ENCODE assay signal across 6 cellular contexts in the genomic region with DNA sequence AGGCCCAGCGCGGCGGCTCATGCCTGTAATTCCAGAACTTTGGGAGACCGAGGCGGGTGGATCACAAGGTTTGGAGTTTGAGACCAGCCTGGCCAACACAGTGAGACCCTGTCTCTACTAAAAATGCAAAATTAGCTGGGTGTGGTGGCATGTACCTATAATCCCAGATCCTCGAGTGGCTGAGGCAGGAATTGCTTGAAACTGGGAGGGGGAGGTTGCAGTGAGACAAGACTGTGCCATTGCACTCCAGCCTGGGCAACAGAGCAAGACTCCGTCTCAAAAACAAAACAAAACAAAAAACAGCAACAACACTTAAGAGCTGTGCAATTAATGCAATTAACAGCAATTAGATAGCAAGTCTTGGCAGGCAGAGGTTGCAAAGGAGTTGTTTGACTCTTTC. TPM values are rescaled to one million over a fixed set of nuclear protein-coding genes. Genes with fewer than 3 reads are reported as not detected.
DNase-seq lines count a peak whose midpoint lies in the region; ATAC-seq, FAIRE-seq and TF ChIP-seq lines count a peak whose summit lies in the region.
"Not testable (repeated sequence)": the region's sequence is repeated elsewhere in the genome, so short reads cannot be mapped to it uniquely, and the experiment has no call there.

No MANE protein-coding gene starts in this region.

- not testable (repeated sequence) for H3K9ac ChIP-seq in Loucy (ENCODE audit: low read depth, low read length, poor library complexity, severe bottlenecking); astrocyte (ENCODE audit: low read length); neural progenitor cell

- not testable (repeated sequence) for H2AFZ ChIP-seq in Loucy (ENCODE audit: low read length); astrocyte (ENCODE audit: low read depth, low read length); neural progenitor cell (replicated peaks)

- intact Hi-C loops in Calu3 (cut with micrococcal nuclease; ENCODE audit: unreplicated experiment); left ventricle myocardium inferior (cut with micrococcal nuclease): not testable (repeated sequence)

- H3K9me3 Mint-ChIP-seq in Calu3 (ENCODE audit: low read depth, unreplicated experiment); WTC11; neural progenitor cell: not testable (repeated sequence)
- peaks cover 10% of the 10 kb centered on the region for H3K9me3 Mint-ChIP-seq in astrocyte (ENCODE audit: unreplicated experiment)

- FAIRE-seq in astrocyte (lab: Jason Lieb, UNC) = not testable (repeated sequence)

- POLR2A ChIA-PET in WTC11 (lab: Charles Lee) = interaction anchor here (0.6 kb wide), 1 partner anchor 12 kb away, joined by 3 read pairs; no protein-coding TSS in a partner anchor

- TF ChIP-seq CTCF in Calu3 (IDR thresholded peaks at IDR 0.05; ENCODE audit: unreplicated experiment); Loucy (conservative IDR thresholded peaks at IDR 0.05; ENCODE audit: low read length); WTC11 (IDR thresholded peaks at IDR 0.05); astrocyte (IDR thresholded peaks at IDR 0.05; ENCODE audit: insufficient read depth, low read depth, low read length); left ventricle myocardium inferior (IDR thresholded peaks at IDR 0.05; ENCODE audit: borderline replicate concordance); neural progenitor cell (IDR thresholded peaks at IDR 0.05): not testable (repeated sequence)

- peak overlapping the region; percentile 51 for H3K4me2 ChIP-seq in Loucy (ENCODE audit: low read depth, low read length, poor library complexity, severe bottlenecking)
- H3K4me2 ChIP-seq in astrocyte (ENCODE audit: low read length); neural progenitor cell: not testable (repeated sequence)

- not testable (repeated sequence) for H3K4me3 Mint-ChIP-seq in Calu3 (ENCODE audit: low read depth, unreplicated experiment); WTC11
- peak overlapping the region; percentile 89 for H3K4me3 Mint-ChIP-seq in astrocyte (ENCODE audit: unreplicated experiment)
- H3K4me3 Mint-ChIP-seq in neural progenitor cell = peak overlapping the region; percentile 42

- H3K4me3 ChIP-seq in Loucy (ENCODE audit: low read length, poor library complexity, severe bottlenecking); astrocyte (ENCODE audit: insufficient read depth, low read depth, low read length); left ventricle myocardium inferior; neural progenitor cell: not testable (repeated sequence)

- TSS peak; percentile 14 for BruUV-seq in Calu3 (replicated peaks; lab: Mats Ljungman, UMichigan)

- H3K27ac Mint-ChIP-seq in Calu3 (ENCODE audit: unreplicated experiment); astrocyte (ENCODE audit: unreplicated experiment); neural progenitor cell: not testable (repeated sequence)
- H3K27ac Mint-ChIP-seq in WTC11 = peak overlapping the region; percentile 61; the same call in 1 of the 2 replicates

- CTCF ChIA-PET in Calu3 (lab: Charles Lee) = interaction anchor here (0.6 kb wide), 1 partner anchor 63 kb away, joined by 9 read pairs; no protein-coding TSS in a partner anchor
- CTCF ChIA-PET in WTC11 (lab: Charles Lee) = interaction anchor here (2.0 kb wide), 1 partner anchor 79 kb away, joined by 9 read pairs; no protein-coding TSS in a partner anchor

- peaks cover 25% of the 10 kb centered on the region for H3K36me3 Mint-ChIP-seq in Calu3 (ENCODE audit: insufficient read depth, unreplicated experiment)
- H3K36me3 Mint-ChIP-seq in WTC11; astrocyte (ENCODE audit: low read depth, unreplicated experiment); neural progenitor cell: not testable (repeated sequence)

- not testable (repeated sequence) for DNase-seq in Calu3; WTC11 (ENCODE audit: low spot score); astrocyte (ENCODE audit: low read depth); left ventricle myocardium inferior; neural progenitor cell (ENCODE audit: low spot score)

- not testable (repeated sequence) for H3K9me3 ChIP-seq in Loucy (ENCODE audit: insufficient read depth, low read depth, low read length); astrocyte (ENCODE audit: insufficient read depth, low read depth, low read length); left ventricle myocardium inferior (replicated peaks); neural progenitor cell (ENCODE audit: low read depth)

- not testable (repeated sequence) for H4K20me1 ChIP-seq in Loucy (ENCODE audit: insufficient read depth, low read length, poor library complexity, severe bottlenecking)
- H4K20me1 ChIP-seq in astrocyte (ENCODE audit: insufficient read depth, low read length) (peaks cover 64% of the 10 kb centered on the region), neural progenitor cell (ENCODE audit: low read depth) (peaks cover 16% of the 10 kb centered on the region)

- not testable (repeated sequence) for H3K36me3 ChIP-seq in Loucy (ENCODE audit: insufficient read depth, low read length); astrocyte (ENCODE audit: insufficient read depth, low read length); left ventricle myocardium inferior; neural progenitor cell

- H3K4me1 ChIP-seq in Loucy (ENCODE audit: insufficient read depth, low read length, poor library complexity, severe bottlenecking) (peaks cover 31% of the 10 kb centered on the region), astrocyte (ENCODE audit: insufficient read depth, low read length) (peaks cover 34% of the 10 kb centered on the region), left ventricle myocardium inferior (peaks cover 35% of the 10 kb centered on the region), neural progenitor cell (peaks cover 15% of the 10 kb centered on the region)

- not testable (repeated sequence) for H3K27me3 Mint-ChIP-seq in Calu3 (ENCODE audit: unreplicated experiment); WTC11 (ENCODE audit: low read depth); astrocyte (ENCODE audit: low read depth, unreplicated experiment); neural progenitor cell (ENCODE audit: insufficient read depth, low read depth)

- H3K27ac ChIP-seq in astrocyte (ENCODE audit: low read depth, low read length); neural progenitor cell: not testable (repeated sequence)
- H3K27ac ChIP-seq in left ventricle myocardium inferior (replicated peaks) = peak overlapping the region; percentile 97

- H3K4me1 Mint-ChIP-seq in Calu3 (ENCODE audit: low read depth, unreplicated experiment) = peaks cover 17% of the 10 kb centered on the region
- H3K4me1 Mint-ChIP-seq in WTC11 = peaks cover 36% of the 10 kb centered on the region
- peaks cover 38% of the 10 kb centered on the region for H3K4me1 Mint-ChIP-seq in astrocyte (ENCODE audit: low read depth, unreplicated experiment)
- peaks cover 46% of the 10 kb centered on the region for H3K4me1 Mint-ChIP-seq in neural progenitor cell

- not testable (repeated sequence) for H3K9me2 ChIP-seq in Loucy (replicated peaks; ENCODE audit: low read depth, low read length)

- H3F3A ChIP-seq in Loucy (ENCODE audit: low read depth) = not testable (repeated sequence)
- peaks cover 23% of the 10 kb centered on the region for H3F3A ChIP-seq in neural progenitor cell (ENCODE audit: low read depth)

- H3K79me2 ChIP-seq in Loucy (ENCODE audit: insufficient read depth, low read length) (peaks cover 27% of the 10 kb centered on the region), astrocyte (ENCODE audit: insufficient read depth, low read length) (peaks cover 51% of the 10 kb centered on the region), neural progenitor cell (ENCODE audit: low read depth) (peaks cover 42% of the 10 kb centered on the region)

- H3K27me3 ChIP-seq in Loucy (ENCODE audit: insufficient read depth, low read length, poor library complexity, severe bottlenecking); astrocyte (ENCODE audit: insufficient read depth, low read length); left ventricle myocardium inferior (ENCODE audit: low read depth); neural progenitor cell: not testable (repeated sequence)

- ATAC-seq in WTC11 = not testable (repeated sequence)

TF ChIP-seq in WTC11, 78 proteins besides CTCF, POLR2A, EP300 and RAD21:
- peak; percentile 82 for TF ChIP-seq ZNF121 (CRISPR knock-in tag; IDR thresholded peaks at IDR 0.05)
TF ChIP-seq in WTC11: peak in this region for 1; not testable (repeated sequence) for 77.

RNA-seq across cellular contexts. Expression of gene TMEM120B, which starts 2.5 kb away (rescaled TPM):
- 23.2 and 25.3 TPM in 2 replicates for total RNA-seq in Calu3 (2022)
- total RNA-seq in WTC11 (2021) = 30.7 to 36.9 TPM (median 33.6 TPM) in 3 replicates
- 35.5 and 36.0 TPM in 2 replicates for total RNA-seq in astrocyte
- 9.2 TPM for total RNA-seq in left ventricle myocardium inferior
- 4.7 and 12.7 TPM in 2 replicates for total RNA-seq in neural progenitor cell (ENCODE audit: low replicate concordance)

RNA-seq across cellular contexts. Expression of gene MORN3, which starts 45.6 kb away (rescaled TPM):
- total RNA-seq in Calu3 (2022) (0.76 and 1.2 TPM in 2 replicates), WTC11 (2021) (0.37 to 0.80 TPM (median 0.50 TPM) in 3 replicates), astrocyte (0.36 and 0.70 TPM in 2 replicates), left ventricle myocardium inferior (not detected), neural progenitor cell (ENCODE audit: low replicate concordance) (0.19 and 1.3 TPM in 2 replicates)
